Comparison of ENCODE assay signal across 23 cellular contexts in the genomic region with DNA sequence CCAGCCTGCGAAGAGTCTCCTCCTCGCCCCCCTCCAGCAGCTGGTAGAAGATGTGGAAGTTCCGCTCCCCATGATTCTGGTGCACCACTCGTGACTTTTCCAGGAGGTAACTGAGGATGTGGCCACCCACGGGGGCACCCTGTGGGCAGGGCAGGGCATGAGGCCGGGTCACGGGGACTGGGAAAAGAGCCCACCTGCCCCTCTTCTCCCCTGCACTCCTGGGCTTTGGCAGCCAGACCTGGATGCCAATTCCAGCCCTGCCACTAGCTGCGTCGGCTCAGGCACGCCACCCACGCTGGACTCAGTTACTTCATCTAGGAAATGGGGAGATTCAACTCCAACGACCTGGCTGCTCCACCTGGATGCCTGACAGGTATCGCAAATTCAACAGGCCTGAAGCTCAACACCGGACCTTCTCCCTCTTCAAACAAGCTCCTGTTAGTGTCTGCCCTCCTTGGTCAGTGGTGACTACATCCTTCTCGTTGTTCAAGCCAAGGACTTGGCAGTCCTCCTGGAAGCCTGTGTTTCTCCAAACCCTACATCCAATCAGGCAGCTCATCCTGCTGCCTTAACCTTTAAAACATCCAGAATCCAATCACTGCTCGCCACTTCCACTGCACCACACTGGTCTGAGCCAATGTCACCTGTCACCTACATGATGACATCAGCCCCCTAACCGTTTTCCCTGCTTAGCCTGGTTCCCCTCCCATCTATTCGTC. TPM values are rescaled to one million over a fixed set of nuclear protein-coding genes. Genes with fewer than 3 reads are reported as not detected.
A peak's percentile ranks its signal among the peaks of the same experiment; 100 is the strongest.
DNase-seq lines count a peak whose midpoint lies in the region; TF ChIP-seq lines count a peak whose summit lies in the region.
"Had no signal": no experiment of that assay in that cellular context is flagged by ENCODE, and none has a peak within 500 bp of the region (broad histone marks: within the 10 kb centered on the region; RNA-seq: fewer than 3 reads in every experiment).

No MANE protein-coding gene starts in this region.

- BruUV-seq in PC-9 (replicated peaks; lab: Mats Ljungman, UMichigan) = no TSS peak

- no peaks in the 10 kb centered on the region for H3K79me2 ChIP-seq in PC-9 (ENCODE audit: low read depth)

- no peaks in the 10 kb centered on the region for H3K9me2 ChIP-seq in PC-9 (ENCODE audit: insufficient read depth)

- DNase-seq in activated naive CD4-positive, alpha-beta T cell treated with anti-CD3 and anti-CD28 coated beads, Interleukin-2, amount 10 ng/mL, durations not matched to agents 7 days and 5 days = no peak
- DNase-seq in astrocyte of the cerebellum (ENCODE audit: low read depth) = peak; percentile 61
- DNase-seq in glutamatergic neuron = no peak
- no peak for DNase-seq in type B pancreatic cell (ENCODE audit: extremely low spot score, unreplicated experiment)
- no peak for DNase-seq in germinal center (ENCODE audit: low spot score)
- DNase-seq in RPMI8226 = no peak
- DNase-seq in PC-9 = no peak
- DNase-seq: 8988T; activated CD4-positive, alpha-beta T cell treated with anti-CD3 and anti-CD28 coated beads for 36 hours; activated naive CD8-positive, alpha-beta T cell treated with anti-CD3 and anti-CD28 coated beads, Interleukin-2, amount 10 ng/mL, durations not matched to agents 7 days and 5 days; dermis blood vessel endothelial cell; DMS 273 treated with DMSO at 0.1 percent for 48 hours; heart right ventricle; NCI-H1092 treated with DMSO at 0.1 percent for 48 hours; NCI-H2081 treated with DMSO at 0.1 percent for 48 hours; NCI-H446 treated with DMSO at 0.1 percent for 48 hours; NK-92 treated with Interleukin-12 subunit alpha and Interleukin-12 subunit beta, amount 100 ng/mL, for 24 hours; nucleus accumbens; upper lobe of right lung had no signal

- no peak overlapping the region for H3K4me3 Mint-ChIP-seq in activated naive CD4-positive, alpha-beta T cell treated with anti-CD3 and anti-CD28 coated beads, Interleukin-2, amount 50 U/mL, for 24 hours
- H3K4me3 Mint-ChIP-seq in activated naive CD4-positive, alpha-beta T cell treated with anti-CD3 and anti-CD28 coated beads, Interleukin-2, amount 10 ng/mL, durations not matched to agents 7 days and 5 days = no peak overlapping the region
- no peak overlapping the region for H3K4me3 Mint-ChIP-seq in glutamatergic neuron (ENCODE audit: unreplicated experiment)
- H3K4me3 Mint-ChIP-seq in type B pancreatic cell = no peak overlapping the region
- H3K4me3 Mint-ChIP-seq: activated CD4-positive, alpha-beta T cell treated with anti-CD3 and anti-CD28 coated beads for 36 hours; activated naive CD8-positive, alpha-beta T cell treated with anti-CD3 and anti-CD28 coated beads, Interleukin-2, amount 10 ng/mL, durations not matched to agents 7 days and 5 days; activated T-helper 1 cell treated with anti-CD3 and anti-CD28 coated beads, Interleukin-12 subunit alpha, Interleukin-12 subunit beta, Interleukin-2, Interleukin-4 antibody, amounts not matched to agents 30 ng/mL and 10 ng/mL and 1 ng/mL, durations not matched to agents 14 hours and 24 hours and 36 hours; stimulated activated effector memory CD8-positive, alpha-beta T cell treated with anti-CD3 and anti-CD28 coated beads, Interleukin-12 subunit alpha, Interleukin-12 subunit beta, amount 100 ng/mL, for 72 hours had no signal

- H3K27ac ChIP-seq in PC-9 = no peak overlapping the region
- H3K27ac ChIP-seq: BLaER1, upper lobe of right lung had no signal

- no peak overlapping the region for H2AFZ ChIP-seq in PC-9

- H3K4me1 Mint-ChIP-seq in activated naive CD4-positive, alpha-beta T cell treated with anti-CD3 and anti-CD28 coated beads, Interleukin-2, amount 50 U/mL, for 24 hours = peaks cover 4% of the 10 kb centered on the region
- H3K4me1 Mint-ChIP-seq in activated naive CD4-positive, alpha-beta T cell treated with anti-CD3 and anti-CD28 coated beads, Interleukin-2, amount 10 ng/mL, durations not matched to agents 7 days and 5 days = peaks cover 13% of the 10 kb centered on the region
- peaks cover 8% of the 10 kb centered on the region for H3K4me1 Mint-ChIP-seq in glutamatergic neuron (ENCODE audit: low read depth, unreplicated experiment)
- H3K4me1 Mint-ChIP-seq in type B pancreatic cell (ENCODE audit: unreplicated experiment) = no peaks in the 10 kb centered on the region

- H3K27me3 Mint-ChIP-seq in activated naive CD4-positive, alpha-beta T cell treated with anti-CD3 and anti-CD28 coated beads, Interleukin-2, amount 50 U/mL, for 24 hours = no peaks in the 10 kb centered on the region
- peaks cover 14% of the 10 kb centered on the region for H3K27me3 Mint-ChIP-seq in activated naive CD4-positive, alpha-beta T cell treated with anti-CD3 and anti-CD28 coated beads, Interleukin-2, amount 10 ng/mL, durations not matched to agents 7 days and 5 days
- H3K27me3 Mint-ChIP-seq in glutamatergic neuron (ENCODE audit: unreplicated experiment) = peaks cover 8% of the 10 kb centered on the region
- H3K27me3 Mint-ChIP-seq in type B pancreatic cell = no peaks in the 10 kb centered on the region
- H3K27me3 Mint-ChIP-seq: activated CD4-positive, alpha-beta T cell treated with anti-CD3 and anti-CD28 coated beads for 36 hours had no signal

- peaks cover 7% of the 10 kb centered on the region for H3K36me3 Mint-ChIP-seq in activated naive CD4-positive, alpha-beta T cell treated with anti-CD3 and anti-CD28 coated beads, Interleukin-2, amount 50 U/mL, for 24 hours
- H3K36me3 Mint-ChIP-seq in activated naive CD4-positive, alpha-beta T cell treated with anti-CD3 and anti-CD28 coated beads, Interleukin-2, amount 10 ng/mL, durations not matched to agents 7 days and 5 days = peaks cover 9% of the 10 kb centered on the region
- H3K36me3 Mint-ChIP-seq in glutamatergic neuron (ENCODE audit: unreplicated experiment) (peaks cover 5% of the 10 kb centered on the region), type B pancreatic cell (peaks cover 4% of the 10 kb centered on the region)
- H3K36me3 Mint-ChIP-seq: activated naive CD8-positive, alpha-beta T cell treated with anti-CD3 and anti-CD28 coated beads, Interleukin-2, amount 10 ng/mL, durations not matched to agents 7 days and 5 days had no signal

- no peak overlapping the region for H3K4me2 ChIP-seq in PC-9
- H3K4me2 ChIP-seq: BLaER1 had no signal

- H3K27me3 ChIP-seq in PC-9 (ENCODE audit: insufficient read depth, low read depth) = no peaks in the 10 kb centered on the region
- H3K27me3 ChIP-seq: BLaER1, upper lobe of right lung had no signal

- peaks cover 10% of the 10 kb centered on the region; the same call in 1 of the 2 replicates for H3K4me1 ChIP-seq in PC-9 (replicated peaks; ENCODE audit: insufficient read depth)

- intact Hi-C loops in PC-9 (cut with micrococcal nuclease; ENCODE audit: unreplicated experiment) = no loop called here

- POLR2A ChIA-PET in PC-9 (lab: Charles Lee; ENCODE audit: unreplicated experiment) = no interaction called here

- in situ Hi-C loops in astrocyte of the cerebellum (cut with HindIII; ENCODE audit: low sequenced_read_pairs) = no loop called here

- no peaks in the 10 kb centered on the region for H3K9me3 ChIP-seq in PC-9 (ENCODE audit: insufficient read depth, low read depth)
- H3K9me3 ChIP-seq: BLaER1, heart right ventricle, upper lobe of right lung had no signal

- TF ChIP-seq CTCF in astrocyte of the cerebellum (IDR thresholded peaks at IDR 0.05; ENCODE audit: low read depth, low read length, missing control alignments) = no peak
- no peak for TF ChIP-seq CTCF in glutamatergic neuron (IDR thresholded peaks at IDR 0.05; ENCODE audit: partially characterized antibody, unreplicated experiment)
- TF ChIP-seq CTCF in type B pancreatic cell (conservative IDR thresholded peaks at IDR 0.05) = no peak
- no peak for TF ChIP-seq CTCF in PC-9 (conservative IDR thresholded peaks at IDR 0.05)

- no peaks in the 10 kb centered on the region for H3K9me3 Mint-ChIP-seq in activated naive CD4-positive, alpha-beta T cell treated with anti-CD3 and anti-CD28 coated beads, Interleukin-2, amount 50 U/mL, for 24 hours
- no peaks in the 10 kb centered on the region for H3K9me3 Mint-ChIP-seq in activated naive CD4-positive, alpha-beta T cell treated with anti-CD3 and anti-CD28 coated beads, Interleukin-2, amount 10 ng/mL, durations not matched to agents 7 days and 5 days
- H3K9me3 Mint-ChIP-seq in glutamatergic neuron (ENCODE audit: unreplicated experiment) (peaks cover 3% of the 10 kb centered on the region), type B pancreatic cell (no peaks in the 10 kb centered on the region)
- H3K9me3 Mint-ChIP-seq: activated naive CD8-positive, alpha-beta T cell treated with anti-CD3 and anti-CD28 coated beads, Interleukin-2, amount 10 ng/mL, durations not matched to agents 7 days and 5 days; activated T-helper 1 cell treated with anti-CD3 and anti-CD28 coated beads, Interleukin-12 subunit alpha, Interleukin-12 subunit beta, Interleukin-2, Interleukin-4 antibody, amounts not matched to agents 30 ng/mL and 10 ng/mL and 1 ng/mL, durations not matched to agents 14 hours and 24 hours and 36 hours; stimulated activated effector memory CD8-positive, alpha-beta T cell treated with anti-CD3 and anti-CD28 coated beads, Interleukin-12 subunit alpha, Interleukin-12 subunit beta, amount 100 ng/mL, for 72 hours had no signal

- H4K20me1 ChIP-seq in PC-9 (ENCODE audit: insufficient read depth) = peaks cover 5% of the 10 kb centered on the region; the same call in 1 of the 2 replicates

- no peaks in the 10 kb centered on the region; the same call in 1 of the 2 replicates for H3K36me3 ChIP-seq in PC-9 (ENCODE audit: low read depth)

- peaks cover 9% of the 10 kb centered on the region; the same call in 1 of the 2 replicates for H3F3A ChIP-seq in PC-9 (ENCODE audit: insufficient read depth, low read depth)

- H3K4me3 ChIP-seq in astrocyte of the cerebellum (ENCODE audit: low read depth, low read length) (no peak overlapping the region), PC-9 (no peak overlapping the region)
- H3K4me3 ChIP-seq: BLaER1, heart right ventricle, upper lobe of right lung had no signal

- peak overlapping the region; percentile 59 for H3K27ac Mint-ChIP-seq in activated naive CD4-positive, alpha-beta T cell treated with anti-CD3 and anti-CD28 coated beads, Interleukin-2, amount 50 U/mL, for 24 hours
- no peak overlapping the region for H3K27ac Mint-ChIP-seq in activated naive CD4-positive, alpha-beta T cell treated with anti-CD3 and anti-CD28 coated beads, Interleukin-2, amount 10 ng/mL, durations not matched to agents 7 days and 5 days
- H3K27ac Mint-ChIP-seq in glutamatergic neuron (ENCODE audit: unreplicated experiment) = peak overlapping the region; percentile 46
- H3K27ac Mint-ChIP-seq in type B pancreatic cell = peak overlapping the region; percentile 28
- H3K27ac Mint-ChIP-seq: activated CD4-positive, alpha-beta T cell treated with anti-CD3 and anti-CD28 coated beads for 36 hours; activated naive CD8-positive, alpha-beta T cell treated with anti-CD3 and anti-CD28 coated beads, Interleukin-2, amount 10 ng/mL, durations not matched to agents 7 days and 5 days; activated T-helper 1 cell treated with anti-CD3 and anti-CD28 coated beads, Interleukin-12 subunit alpha, Interleukin-12 subunit beta, Interleukin-2, Interleukin-4 antibody, amounts not matched to agents 30 ng/mL and 10 ng/mL and 1 ng/mL, durations not matched to agents 14 hours and 24 hours and 36 hours; stimulated activated effector memory CD8-positive, alpha-beta T cell treated with anti-CD3 and anti-CD28 coated beads, Interleukin-12 subunit alpha, Interleukin-12 subunit beta, amount 100 ng/mL, for 72 hours had no signal

- CTCF ChIA-PET in activated naive CD4-positive, alpha-beta T cell treated with anti-CD3 and anti-CD28 coated beads, Interleukin-2, amount 10 ng/mL, durations not matched to agents 7 days and 5 days (lab: Charles Lee) = no interaction called here
- CTCF ChIA-PET in PC-9 (lab: Charles Lee) = interaction anchor here (0.7 kb wide), 1 partner anchor 34 kb away, joined by 5 read pairs; no protein-coding TSS in a partner anchor

RNA-seq across cellular contexts. Expression of gene MYO1C, which starts 11.6 kb away (rescaled TPM):
- 58.5 TPM for total RNA-seq in glutamatergic neuron (ENCODE audit: unreplicated experiment)
- total RNA-seq in type B pancreatic cell (ENCODE audit: low replicate concordance) = 73.6 and 132 TPM in 2 replicates
- 237 and 261 TPM in 2 replicates for total RNA-seq in PC-9 (2021)

RNA-seq across cellular contexts. Expression of gene CRK, which starts 24.9 kb away (rescaled TPM):
- total RNA-seq in glutamatergic neuron (ENCODE audit: unreplicated experiment) (46.4 TPM), type B pancreatic cell (ENCODE audit: low replicate concordance) (49.5 and 53.6 TPM in 2 replicates), PC-9 (2021) (57.1 and 57.9 TPM in 2 replicates)

RNA-seq across cellular contexts. Expression of gene INPP5K, which starts 35.5 kb away (rescaled TPM):
- 42.4 TPM for total RNA-seq in glutamatergic neuron (ENCODE audit: unreplicated experiment)
- total RNA-seq in type B pancreatic cell (ENCODE audit: low replicate concordance) = 21.2 and 29.7 TPM in 2 replicates
- total RNA-seq in PC-9 (2021) = 41.9 and 42.9 TPM in 2 replicates
